In genomic region chr5:173826179-173826920, GRCh38 we compare ENCODE assay signal across 1 cellular context.
TF ChIP-seq lines count a peak whose summit lies in the region.

No MANE protein-coding gene starts in this region.

TF ChIP-seq in HepG2, 621 proteins besides CTCF, POLR2A, EP300 and RAD21 (continued from another document and continues in another):
- TF ChIP-seq PBX3 (CRISPR knock-in tag; IDR thresholded peaks at IDR 0.05; ENCODE audit: borderline replicate concordance): 0 out of 2 replicates have a peak, but pooled peaks have one; percentile 19
- no peak for TF ChIP-seq MNT (IDR thresholded peaks at IDR 0.05)
- peak; percentile 16; the same call in 1 of the 2 replicates for TF ChIP-seq ZNF350 (CRISPR knock-in tag; IDR thresholded peaks at IDR 0.05; ENCODE audit: borderline replicate concordance, low read depth)
- no peak for TF ChIP-seq PHF21A (CRISPR knock-in tag; IDR thresholded peaks at IDR 0.05)
- TF ChIP-seq BCL6 (CRISPR knock-in tag; IDR thresholded peaks at IDR 0.05): peak; percentile 80
- TF ChIP-seq STAG1 (CRISPR knock-in tag; IDR thresholded peaks at IDR 0.05): no peak
- no peak for TF ChIP-seq MIER2 (CRISPR knock-in tag; IDR thresholded peaks at IDR 0.05)
- TF ChIP-seq ZNF740 (CRISPR knock-in tag; IDR thresholded peaks at IDR 0.05): no peak
- no peak for TF ChIP-seq NFE2L2 (IDR thresholded peaks at IDR 0.05; ENCODE audit: low read length)
- TF ChIP-seq SNAPC2 (CRISPR knock-in tag; IDR thresholded peaks at IDR 0.05): no peak
- no peak for TF ChIP-seq KAT7 (CRISPR knock-in tag; IDR thresholded peaks at IDR 0.05; ENCODE audit: borderline replicate concordance)
- no peak for TF ChIP-seq ZNF784 (CRISPR knock-in tag; IDR thresholded peaks at IDR 0.05; ENCODE audit: borderline replicate concordance)
- no peak for TF ChIP-seq ZNF629 (CRISPR knock-in tag; conservative IDR thresholded peaks at IDR 0.05)
- TF ChIP-seq ZNF556 (CRISPR knock-in tag; IDR thresholded peaks at IDR 0.05; ENCODE audit: borderline replicate concordance): no peak
- no peak for TF ChIP-seq GMEB1 (CRISPR knock-in tag; IDR thresholded peaks at IDR 0.05; ENCODE audit: borderline replicate concordance)
- TF ChIP-seq RFX3 (CRISPR knock-in tag; IDR thresholded peaks at IDR 0.05): no peak
- no peak for TF ChIP-seq ZBTB3 (CRISPR knock-in tag; IDR thresholded peaks at IDR 0.05; ENCODE audit: borderline replicate concordance, low read depth)
- TF ChIP-seq ARNTL (CRISPR knock-in tag; IDR thresholded peaks at IDR 0.05): no peak
- peak; percentile 21; the same call in 1 of the 2 replicates for TF ChIP-seq ZBED4 (CRISPR knock-in tag; IDR thresholded peaks at IDR 0.05; ENCODE audit: borderline replicate concordance)
- TF ChIP-seq ZNF432 (CRISPR knock-in tag; IDR thresholded peaks at IDR 0.05; ENCODE audit: borderline replicate concordance): no peak
- TF ChIP-seq HMGA1 (CRISPR knock-in tag; conservative IDR thresholded peaks at IDR 0.05): no peak
- TF ChIP-seq ATAD3A (CRISPR knock-in tag; IDR thresholded peaks at IDR 0.05): no peak
- no peak for TF ChIP-seq CEBPZ (IDR thresholded peaks at IDR 0.05; ENCODE audit: low read length)
- no peak for TF ChIP-seq NFAT5 (CRISPR knock-in tag; IDR thresholded peaks at IDR 0.05)
- TF ChIP-seq DRAP1 (CRISPR knock-in tag; IDR thresholded peaks at IDR 0.05): peak; percentile 35; the same call in 1 of the 2 replicates
- TF ChIP-seq HMG20A (CRISPR knock-in tag; IDR thresholded peaks at IDR 0.05; ENCODE audit: borderline replicate concordance): peak; percentile 64; the same call in 1 of the 2 replicates
- TF ChIP-seq MTF2 (CRISPR knock-in tag; IDR thresholded peaks at IDR 0.05; ENCODE audit: borderline replicate concordance): no peak
- TF ChIP-seq NFIC (IDR thresholded peaks at IDR 0.05; ENCODE audit: low read length): peak; percentile 63; the same call in 1 of the 2 replicates
- no peak for TF ChIP-seq HOXD1 (CRISPR knock-in tag; IDR thresholded peaks at IDR 0.05)
- no peak for TF ChIP-seq CCAR2 (optimal IDR thresholded peaks at IDR 0.05; ENCODE audit: low read depth, low read length)
- no peak for TF ChIP-seq SYNCRIP (IDR thresholded peaks at IDR 0.05; ENCODE audit: insufficient read depth, low read depth, low read length)
- no peak for TF ChIP-seq SOX6 (IDR thresholded peaks at IDR 0.05)
- peak; percentile 37; the same call in 1 of the 2 replicates for TF ChIP-seq SOX6 (CRISPR knock-in tag; IDR thresholded peaks at IDR 0.05)
- TF ChIP-seq SUZ12 (IDR thresholded peaks at IDR 0.05; ENCODE audit: low read depth, low read length): no peak
- TF ChIP-seq TAF1 (CRISPR knock-in tag; IDR thresholded peaks at IDR 0.05): 0 out of 2 replicates have a peak, but pooled peaks have one; percentile 21
- peak; percentile 46; the same call in 1 of the 2 replicates for TF ChIP-seq SOX5 (CRISPR knock-in tag; IDR thresholded peaks at IDR 0.05; ENCODE audit: borderline replicate concordance)
- no peak for TF ChIP-seq ZNF18 (CRISPR knock-in tag; IDR thresholded peaks at IDR 0.05; ENCODE audit: insufficient replicate concordance)
- no peak for TF ChIP-seq MBNL3 (CRISPR knock-in tag; conservative IDR thresholded peaks at IDR 0.05)
- TF ChIP-seq KLF16 (CRISPR knock-in tag; IDR thresholded peaks at IDR 0.05): no peak
